ENCODE assay signal across 9 cellular contexts in genomic region chr11:118790357-118791014, GRCh38. TPM values are rescaled to one million over a fixed set of nuclear protein-coding genes. Genes with fewer than 3 reads are reported as not detected.
DNase-seq lines count a peak whose midpoint lies in the region; ATAC-seq, FAIRE-seq and TF ChIP-seq lines count a peak whose summit lies in the region.
"Had no signal": no experiment of that assay in that cellular context is flagged by ENCODE, and none has a peak within 500 bp of the region (broad histone marks: within the 10 kb centered on the region; RNA-seq: fewer than 3 reads in every experiment).

No MANE protein-coding gene starts in this region.

- no peak overlapping the region for H2BK20ac ChIP-seq in H1 (ENCODE audit: low read length)

- intact Hi-C loops in activated CD8-positive, alpha-beta T cell treated with anti-CD3 and anti-CD28 coated beads for 36 hours (cut with micrococcal nuclease) = loop anchor here (5.0 kb wide), 2 partner anchors 87 to 137 kb away; partner anchors contain the start of gene BCL9L

- H2BK120ac ChIP-seq in H1 (replicated peaks; ENCODE audit: low read depth, low read length) (no peak overlapping the region), mesendoderm (ENCODE audit: low read depth, low read length) (peak overlapping the region; percentile 93)

- CTCF ChIA-PET in activated CD8-positive, alpha-beta T cell treated with anti-CD3 and anti-CD28 coated beads for 36 hours (lab: Charles Lee) = interaction anchor here (0.6 to 8.2 kb wide), 26 partner anchors 10 to 182 kb away, joined by 3 to 80 read pairs (median 4); partner anchors contain the start of genes BCL9L, CXCR5, PHLDB1 and UPK2
- CTCF ChIA-PET in H1 (lab: Charles Lee; ENCODE audit: partially characterized antibody) = interaction anchor here (0.6 to 3.5 kb wide), 24 partner anchors 9 to 596 kb away, joined by 3 to 16 read pairs (median 4); partner anchors contain the start of genes BCL9L, CXCR5 and TREH

- H3K79me2 ChIP-seq in H1 (ENCODE audit: control insufficient read depth in 1 of 2, insufficient read depth in 2 of 2, low read length in 2 of 2) = peaks cover 39 to 66% of the 10 kb centered on the region in 2 experiments
- H3K79me2 ChIP-seq in mesendoderm (ENCODE audit: control insufficient read depth, insufficient read depth, low read length) = peaks cover 44% of the 10 kb centered on the region

- no peaks in the 10 kb centered on the region for H3K9me3 Mint-ChIP-seq in activated CD8-positive, alpha-beta T cell treated with anti-CD3 and anti-CD28 coated beads for 36 hours

- no peaks in the 10 kb centered on the region for H3K9me3 ChIP-seq in H1 (ENCODE audit: insufficient read depth in 2 of 2, low read depth in 1 of 2, low read length in 1 of 2)

- H3K23ac ChIP-seq in H1 (ENCODE audit: insufficient read length) (no peak overlapping the region), mesendoderm (ENCODE audit: low read length) (no peak overlapping the region)

- H4K5ac ChIP-seq in H1 (ENCODE audit: insufficient read length, low read depth, low read length) (peak overlapping the region; percentile 99), mesendoderm (ENCODE audit: low read length) (no peak overlapping the region)

- H2BK15ac ChIP-seq in H1 (ENCODE audit: low read length) (no peak overlapping the region), mesendoderm (replicated peaks; ENCODE audit: low read depth) (peak overlapping the region; percentile 25)

- H2AFZ ChIP-seq in H1 (ENCODE audit: low read length) = no peak overlapping the region

- peaks cover 0 to 3% (median 2%) of the 10 kb centered on the region in 4 experiments; a peak in 3 of 7 replicates for H3K4me1 ChIP-seq in H1 (replicated peaks in 1 of 4; ENCODE audit: control insufficient read depth in 3 of 4, insufficient read depth in 4 of 4, low read length in 3 of 4)
- peaks cover 4% of the 10 kb centered on the region for H3K4me1 ChIP-seq in mesendoderm (ENCODE audit: control insufficient read depth, low read depth, low read length)

- peak overlapping the region; percentile 90 to 91 for H3K4me2 ChIP-seq in H1 (ENCODE audit: insufficient read depth in 1 of 2, low read depth in 2 of 2, low read length in 2 of 2)
- H3K4me2 ChIP-seq in mesendoderm (ENCODE audit: low read length) = peak overlapping the region; percentile 16

- peak overlapping the region; percentile 89 to 97 (median 94) for H3K9ac ChIP-seq in H1 (replicated peaks in 1 of 4; ENCODE audit: extremely low read depth in 1 of 4, low read depth in 3 of 4, low read length in 3 of 4)
- peak overlapping the region; percentile 94 for H3K9ac ChIP-seq in mesendoderm (ENCODE audit: low read length)

- no peaks in the 10 kb centered on the region for H3K27me3 ChIP-seq in H1 (replicated peaks in 1 of 4; ENCODE audit: control insufficient read depth in 3 of 4, extremely low read depth in 1 of 4, insufficient read depth in 3 of 4, low read length in 3 of 4)
- H3K27me3 ChIP-seq in mesendoderm (ENCODE audit: insufficient read depth, low read length, poor library complexity) = no peaks in the 10 kb centered on the region

- peak; percentile 28 for ATAC-seq in HG03025 (IDR thresholded peaks at IDR 0.05; ENCODE audit: low FRiP score, unreplicated experiment)
- ATAC-seq in activated CD8-positive, alpha-beta T cell treated with anti-CD3 and anti-CD28 coated beads for 36 hours = peak; percentile 34

- H3K56ac ChIP-seq in H1 (replicated peaks; ENCODE audit: insufficient read length, low read depth, low read length) = peak overlapping the region; percentile 97
- H3K56ac ChIP-seq in mesendoderm (ENCODE audit: low read length) = peak overlapping the region; percentile 99

- H3K14ac ChIP-seq in H1 (ENCODE audit: insufficient read length) = no peak overlapping the region

- H3K4me1 Mint-ChIP-seq in activated CD8-positive, alpha-beta T cell treated with anti-CD3 and anti-CD28 coated beads for 36 hours (ENCODE audit: low read depth) = peaks cover 26% of the 10 kb centered on the region

- H2AK5ac ChIP-seq in H1 (ENCODE audit: low read depth, low read length) (peak overlapping the region; percentile 68; the same call in 1 of the 2 replicates), mesendoderm (ENCODE audit: low read length) (peak overlapping the region; percentile 83)

- peaks cover 9 to 15% of the 10 kb centered on the region in 2 experiments for H4K20me1 ChIP-seq in H1 (replicated peaks in 1 of 2; ENCODE audit: control insufficient read depth in 1 of 2, insufficient read depth in 2 of 2, low read length in 2 of 2)

- TF ChIP-seq EP300 in H1 (IDR thresholded peaks at IDR 0.05; ENCODE audit: borderline replicate concordance in 1 of 2, low read depth in 2 of 2, low read length in 2 of 2) = no peak

- TF ChIP-seq POLR2A in H1 (IDR thresholded peaks at IDR 0.05; ENCODE audit: control extremely low read depth in 1 of 2, low read depth in 2 of 2, low read length in 2 of 2) = peak in 1 of 2 experiments; percentile 10; a peak in 1 of 3 replicates

- H3K4me3 ChIP-seq in H1 (ENCODE audit: extremely low read depth in 1 of 4, insufficient read depth in 2 of 4, low read depth in 3 of 4, low read length in 4 of 4) (peak overlapping the region; percentile 88 to 100 (median 93)), mesendoderm (ENCODE audit: low read length) (peak overlapping the region; percentile 87)

- H3K79me1 ChIP-seq in H1 (ENCODE audit: low read depth, low read length) (no peaks in the 10 kb centered on the region), mesendoderm (ENCODE audit: low read length) (no peaks in the 10 kb centered on the region)

- H3K18ac ChIP-seq in H1 (ENCODE audit: extremely low read depth, low read length) (peak overlapping the region; percentile 99), mesendoderm (ENCODE audit: low read length) (peak overlapping the region; percentile 100)

- H2BK12ac ChIP-seq in H1 (ENCODE audit: low read depth, low read length) = peak overlapping the region; percentile 98; the same call in 1 of the 2 replicates

- peak overlapping the region; percentile 99 for H4K8ac ChIP-seq in H1 (ENCODE audit: extremely low read depth, insufficient read depth, low read length)
- H4K8ac ChIP-seq in mesendoderm (ENCODE audit: low read depth, low read length) = peak overlapping the region; percentile 91

- H3K4me3 Mint-ChIP-seq in activated CD8-positive, alpha-beta T cell treated with anti-CD3 and anti-CD28 coated beads for 36 hours = peak overlapping the region; percentile 99

- H3K27ac ChIP-seq in H1 (ENCODE audit: low read depth, low read length) (peak overlapping the region; percentile 99), mesendoderm (ENCODE audit: low read depth, low read length) (peak overlapping the region; percentile 93)

- peak overlapping the region; percentile 100 for H3K27ac Mint-ChIP-seq in activated CD8-positive, alpha-beta T cell treated with anti-CD3 and anti-CD28 coated beads for 36 hours

- DNase-seq in NCI-H1694 treated with DMSO at 0.1 percent for 48 hours (lab: John Stamatoyannopoulos, UW) (peak; percentile 4), NCI-H1694 (lab: John Stamatoyannopoulos, UW) (no peak), NCI-H345 treated with DMSO at 0.1 percent for 48 hours (lab: John Stamatoyannopoulos, UW; ENCODE audit: unreplicated experiment) (peak; percentile 47), H1 (ENCODE audit: low read depth in 1 of 2, low spot score in 2 of 2) (peak in 1 of 2 experiments; percentile 76), mesendoderm (peak; percentile 86)
- peak; percentile 80 for DNase-seq in activated CD8-positive, alpha-beta T cell treated with anti-CD3 and anti-CD28 coated beads for 36 hours
- peak; percentile 15 to 29 for DNase-seq in stimulated activated CD8-positive, alpha-beta memory T cell treated with anti-CD3 and anti-CD28 coated beads, Interleukin-2, amount 100 ng/mL, for 1 hour (ENCODE audit: low read depth in 2 of 2)

- peak overlapping the region; percentile 99 for H2BK5ac ChIP-seq in H1 (ENCODE audit: low read depth, low read length)
- peak overlapping the region; percentile 96 for H2BK5ac ChIP-seq in mesendoderm (ENCODE audit: low read length)

- peaks cover 8% of the 10 kb centered on the region for H3K23me2 ChIP-seq in H1 (ENCODE audit: low read depth, low read length)

- FAIRE-seq in H1 (lab: Jason Lieb, UNC) = no peak
- FAIRE-seq: G401.6 had no signal

- H3K36me3 ChIP-seq in H1 (ENCODE audit: control insufficient read depth in 2 of 4, insufficient read depth in 4 of 4, low read length in 3 of 4) (peaks cover 0 to 11% (median 2%) of the 10 kb centered on the region in 4 experiments; a peak in 3 of 8 replicates), mesendoderm (ENCODE audit: control insufficient read depth, insufficient read depth, low read length) (no peaks in the 10 kb centered on the region)

- peaks cover 31% of the 10 kb centered on the region for H3K36me3 Mint-ChIP-seq in activated CD8-positive, alpha-beta T cell treated with anti-CD3 and anti-CD28 coated beads for 36 hours (ENCODE audit: low read depth)

- peak overlapping the region; percentile 98 for H4K91ac ChIP-seq in H1 (replicated peaks; ENCODE audit: insufficient read length, low read length)

- TF ChIP-seq RAD21 in H1 (IDR thresholded peaks at IDR 0.05 in 1 of 2, conservative IDR thresholded peaks at IDR 0.05 in 1 of 2; ENCODE audit: low read depth in 2 of 2, low read length in 2 of 2) = peak; percentile 30 to 39; a peak in 3 of 4 replicates

- TF ChIP-seq CTCF in activated CD8-positive, alpha-beta T cell treated with anti-CD3 and anti-CD28 coated beads for 36 hours (IDR thresholded peaks at IDR 0.05) = peak; percentile 48
- peak; percentile 21 to 60 (median 57); a peak in 3 of 4 replicates for TF ChIP-seq CTCF in H1 (IDR thresholded peaks at IDR 0.05; ENCODE audit: control extremely low read depth in 1 of 3, insufficient read depth in 1 of 3, low read depth in 1 of 3, low read length in 3 of 3)

- H3K4ac ChIP-seq in H1 (replicated peaks; ENCODE audit: insufficient read length, low read depth, low read length) = peak overlapping the region; percentile 96
- peak overlapping the region; percentile 100 for H3K4ac ChIP-seq in mesendoderm (ENCODE audit: low read depth, low read length)

- H3K27me3 Mint-ChIP-seq in activated CD8-positive, alpha-beta T cell treated with anti-CD3 and anti-CD28 coated beads for 36 hours = no peaks in the 10 kb centered on the region

- WGBS in H1 (ENCODE audit: extremely low coverage in 1 of 2, insufficient coverage in 1 of 2, insufficient read length in 1 of 2, insufficient replicate concordance in 2 of 2, low coverage in 1 of 2, low lambda C conversion rate in 2 of 2, missing lambda C conversion rate in 1 of 2), 2 experiments = 1% methylated on average over 25 of the region's 41 CpGs; no CpG with 5 or more reads in 1 of the 2 experiments
- WGBS in mesendoderm (ENCODE audit: extremely low coverage, insufficient coverage, low lambda C conversion rate) = no CpG with 5 or more reads among the region's 41 CpGs

- POLR2A ChIA-PET in activated CD8-positive, alpha-beta T cell treated with anti-CD3 and anti-CD28 coated beads for 36 hours (lab: Charles Lee) = interaction anchor here (0.6 to 5.9 kb wide), 36 partner anchors 9 to 304 kb away, joined by 3 to 54 read pairs (median 4); partner anchors contain the start of genes CENATAC, SLC37A4 and TRAPPC4
- POLR2A ChIA-PET in H1 (lab: Charles Lee; ENCODE audit: partially characterized antibody) = interaction anchor here (0.6 to 6.5 kb wide), 44 partner anchors 9 to 355 kb away, joined by 3 to 101 read pairs (median 4); partner anchors contain the start of genes CXCR5 and SLC37A4

RNA-seq across cellular contexts. Expression of gene DDX6, which starts 0.5 kb away (rescaled TPM):
- total RNA-seq in activated CD8-positive, alpha-beta T cell treated with anti-CD3 and anti-CD28 coated beads for 36 hours = 100 to 1,000 TPM; 155 to 158 TPM
- 174 and 181 TPM in 2 replicates for total RNA-seq in H1 (2021; fragmentation: NEBNext Ultra II Directional; extraction: Animal tissue kit (Norgen Biotek cat#: 25700))
- polyA plus RNA-seq in H1 (2011; rRNA removed) = 15.4 and 29.8 TPM in 2 replicates
- polyA plus RNA-seq in H1 (2011; cell fraction: cytosol; rRNA removed) = 33.6 TPM
- 13.7 TPM for polyA plus RNA-seq in H1 (2011; cell fraction: nucleus; rRNA removed)
- polyA plus RNA-seq in H1 (2012, experiment 1 of 2) = 43.2 to 73.9 TPM (median 49.0 TPM) in 4 replicates
- polyA plus RNA-seq in H1 (2012, experiment 2 of 2) = 6.0 TPM
- polyA plus RNA-seq in H1 (2013, experiment 1 of 2) = 53.4 TPM
- polyA plus RNA-seq in H1 (2013, experiment 2 of 2) = 54.5 TPM
- 174 and 273 TPM in 2 replicates for polyA minus RNA-seq in H1 (2011; rRNA and poly(A)+ RNA removed)
- 89.5 TPM for polyA minus RNA-seq in H1 (2011; cell fraction: cytosol; rRNA and poly(A)+ RNA removed)
- polyA minus RNA-seq in H1 (2011; cell fraction: nucleus; rRNA and poly(A)+ RNA removed) = 87.6 TPM
- polyA plus RNA-seq in mesendoderm (2013, experiment 1 of 2) = 74.3 TPM
- 71.3 TPM for polyA plus RNA-seq in mesendoderm (2013, experiment 2 of 2)
